In the genomic region with DNA sequence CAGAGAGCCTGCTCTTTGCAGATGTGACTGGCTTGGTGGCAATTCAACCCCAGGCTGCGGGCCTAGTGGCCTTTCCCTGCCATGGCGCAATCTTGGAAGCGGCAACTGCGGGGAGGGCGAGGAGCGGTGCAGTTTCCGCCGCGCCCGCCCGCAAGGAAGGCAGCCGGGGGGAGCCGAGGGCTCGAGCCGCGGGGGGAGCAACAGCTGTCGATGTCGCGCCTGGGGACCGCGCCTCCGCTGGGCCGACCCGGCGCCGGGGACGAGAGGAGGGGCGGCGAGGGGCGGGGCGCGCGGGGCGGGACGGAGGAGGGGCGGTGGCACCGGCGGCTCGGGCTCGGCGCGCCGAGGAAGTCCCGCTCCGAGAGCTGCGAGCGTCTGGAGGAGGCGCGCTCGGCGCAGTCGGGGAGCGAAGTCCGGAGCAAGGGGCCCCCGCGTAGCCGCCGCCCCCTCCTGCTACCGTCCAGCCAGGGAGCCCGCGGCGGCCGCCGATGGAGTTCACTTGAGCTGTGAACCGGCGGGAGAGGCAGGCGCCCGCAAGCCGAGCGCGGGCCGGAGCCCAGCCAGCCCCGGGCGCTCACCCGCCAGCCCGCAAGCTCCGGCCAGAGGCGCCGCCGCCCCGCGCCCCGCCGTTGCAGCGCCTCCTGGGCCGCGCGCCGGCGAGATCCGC, we compare ENCODE assay signal across 8 cellular contexts.
DNase-seq lines count a peak whose midpoint lies in the region; ATAC-seq and TF ChIP-seq lines count a peak whose summit lies in the region.

No MANE protein-coding gene starts in this region.

- peaks cover 25% of the 10 kb centered on the region for H3K27me3 Mint-ChIP-seq in activated naive CD8-positive, alpha-beta T cell

- H3K4me3 Mint-ChIP-seq in activated naive CD8-positive, alpha-beta T cell, result peak overlapping the region; percentile 84

- CTCF ChIA-PET in Panc1 (lab: Charles Lee), result interaction anchor here (0.6 kb wide), 2 partner anchors 1337 to 1455 kb away, joined by 7 to 9 read pairs; no protein-coding TSS in a partner anchor

- peak overlapping the region; percentile 23 to 48; a peak in 3 of 4 replicates for H3K4me3 ChIP-seq in Panc1 (ENCODE audit: low read depth in 2 of 2, low read length in 2 of 2)
- H3K4me3 ChIP-seq in heart left ventricle, result peak overlapping the region; percentile 36 to 89 (median 78)
- H3K4me3 ChIP-seq in prostate gland, result peak overlapping the region; percentile 83 to 84

- in situ Hi-C loops in Panc1 (cut with HindIII; ENCODE audit: low pct_unique_long_range_greater_than_20kb, low sequenced_read_pairs), result no loop called here

- WGBS in heart left ventricle, 4 donors, result 0% methylated on average over 37 to 91 of the region's 91 CpGs
- WGBS in prostate gland, result 2% methylated on average over 35 of the region's 91 CpGs

- POLR2A ChIA-PET in Panc1 (lab: Charles Lee), result interaction anchor here (0.7 kb wide), 1 partner anchor 33 kb away, joined by 3 read pairs; no protein-coding TSS in a partner anchor

- H3K36me3 Mint-ChIP-seq in activated naive CD8-positive, alpha-beta T cell, result no peaks in the 10 kb centered on the region

- H3K9me3 Mint-ChIP-seq in activated naive CD8-positive, alpha-beta T cell (ENCODE audit: low read depth), result no peaks in the 10 kb centered on the region

- DNase-seq in C1 segment of cervical spinal cord (lab: John Stamatoyannopoulos, UW) (peak in 11 of 14 donors; percentile 13 to 72 (median 44)), HK-2 (ENCODE audit: unreplicated experiment) (peak; percentile 11), Panc1 (ENCODE audit: low read depth, low spot score) (no peak), heart left ventricle (peak; percentile 74 to 85 (median 84)), prostate gland (ENCODE audit: low spot score) (peak; percentile 74), kidney glomerular epithelial cell (lab: John Stamatoyannopoulos, UW) (no peak)

- H3K27me3 ChIP-seq in Panc1 (ENCODE audit: control insufficient read depth, insufficient read depth, low read length) (peaks cover 20% of the 10 kb centered on the region), heart left ventricle (peaks cover 0 to 22% (median 0%) of the 10 kb centered on the region in 9 donors), prostate gland (replicated peaks; ENCODE audit: insufficient read depth) (no peaks in the 10 kb centered on the region)

- ATAC-seq in GM19328 (IDR thresholded peaks at IDR 0.05; ENCODE audit: unreplicated experiment), result peak; percentile 66
- peak; percentile 90 for ATAC-seq in Panc1
- ATAC-seq in heart left ventricle, result peak; percentile 49 to 92 (median 84)

- no TSS peak for BruUV-seq in Panc1 (replicated peaks; lab: Mats Ljungman, UMichigan)

- H3K4me1 ChIP-seq in Panc1 (ENCODE audit: control insufficient read depth, insufficient read depth, low read length) (no peaks in the 10 kb centered on the region), heart left ventricle (peaks cover 0 to 21% (median 8%) of the 10 kb centered on the region in 12 donors), prostate gland (replicated peaks) (no peaks in the 10 kb centered on the region)

- H3K27ac ChIP-seq in Panc1 (ENCODE audit: low read length), result no peak overlapping the region
- H3K27ac ChIP-seq in heart left ventricle, result peak overlapping the region; percentile 1 to 82 (median 62)
- peak overlapping the region; percentile 81 to 85 for H3K27ac ChIP-seq in prostate gland

- H3K27ac Mint-ChIP-seq in activated naive CD8-positive, alpha-beta T cell, result no peak overlapping the region

- intact Hi-C loops in Panc1 (cut with micrococcal nuclease; ENCODE audit: unreplicated experiment), result loop anchor here (10.0 kb wide), 1 partner anchor 99 kb away; no protein-coding TSS in a partner anchor
- intact Hi-C loops in heart left ventricle (cut with DNase I), result loop anchor here in 5 of 10 donors (10.0 kb wide), 9 partner anchors 79 to 1099 kb away; a partner anchor contains a TSS
- intact Hi-C loops in prostate gland (cut with DNase I), result loop anchor here (5.0 to 10.0 kb wide), 2 partner anchors 82 to 519 kb away; no protein-coding TSS in a partner anchor

- TF ChIP-seq POLR2A in heart left ventricle (IDR thresholded peaks at IDR 0.05) (peak in 1 of 2 donors; percentile 62), prostate gland (IDR thresholded peaks at IDR 0.05) (peak; percentile 89)

- no peaks in the 10 kb centered on the region for H3K9me3 ChIP-seq in Panc1 (ENCODE audit: control insufficient read depth, insufficient read depth, low read depth, low read length)
- no peaks in the 10 kb centered on the region for H3K9me3 ChIP-seq in heart left ventricle
- no peaks in the 10 kb centered on the region for H3K9me3 ChIP-seq in prostate gland

- TF ChIP-seq CTCF in Panc1 (IDR thresholded peaks at IDR 0.05) (peak; percentile 9; the same call in 1 of the 2 replicates), heart left ventricle (IDR thresholded peaks at IDR 0.05) (peak in 6 of 12 donors; percentile 13 to 37 (median 24)), prostate gland (IDR thresholded peaks at IDR 0.05) (peak in 2 of 4 experiments; percentile 33 to 41)

- peaks cover 13% of the 10 kb centered on the region for H3K4me1 Mint-ChIP-seq in activated naive CD8-positive, alpha-beta T cell (ENCODE audit: low read depth)

- H3K36me3 ChIP-seq in Panc1 (ENCODE audit: control insufficient read depth, insufficient read depth, low read length) (no peaks in the 10 kb centered on the region), heart left ventricle (peaks cover 0 to 4% (median 0%) of the 10 kb centered on the region in 9 donors), prostate gland (no peaks in the 10 kb centered on the region)

Comparison
In these comparisons a context has a peak if more than half of its experiments do, and no peak if none do; other contexts are left out.
1. DNase-seq: peak in C1 segment of cervical spinal cord (11 of 14), HK-2 (single experiment), heart left ventricle (5 of 5) and prostate gland (single experiment); none in Panc1 (single experiment) and kidney glomerular epithelial cell (single experiment).
2. Peak in every context shown above with its lines, with median percentiles within 50 percentile points of each other: ATAC-seq and H3K4me3 ChIP-seq.